20 cellular contexts compared by ENCODE assay signal in genomic region chr9:95722141-95722540, GRCh38.
DNase-seq lines count a peak whose midpoint lies in the region; ATAC-seq and TF ChIP-seq lines count a peak whose summit lies in the region.
"Had no signal": no experiment of that assay in that cellular context is flagged by ENCODE, and none has a peak within 500 bp of the region (broad histone marks: within the 10 kb centered on the region; RNA-seq: fewer than 3 reads in every experiment).

No MANE protein-coding gene starts in this region.

- peak; percentile 7 for ATAC-seq in mucosa of descending colon
- no peak for ATAC-seq in GM19455 (IDR thresholded peaks at IDR 0.05; ENCODE audit: unreplicated experiment)
- no peak for ATAC-seq in T-cell (replicated peaks in 1 of 4)
- ATAC-seq: upper lobe of right lung had no signal

- CTCF ChIA-PET in T-cell (lab: Charles Lee): interaction anchor here in 1 of 2 donors (0.6 kb wide), 1 partner anchor 30 kb away, joined by 3 read pairs; no protein-coding TSS in a partner anchor

- H3K36me3 Mint-ChIP-seq in T-cell: no peaks in the 10 kb centered on the region
- H3K36me3 Mint-ChIP-seq: neural progenitor cell had no signal

- no peaks in the 10 kb centered on the region for H3K36me3 ChIP-seq in mucosa of descending colon (ENCODE audit: low read depth)
- H3K36me3 ChIP-seq in BE2C: no peaks in the 10 kb centered on the region
- H3K36me3 ChIP-seq: adrenal gland, neural progenitor cell, upper lobe of right lung had no signal

- H3K4me3 ChIP-seq in LNCaP clone FGC (ENCODE audit: low read depth, low read length) (no peak overlapping the region), mucosa of descending colon (no peak overlapping the region), BE2C (ENCODE audit: low read depth, low read length) (no peak overlapping the region)
- H3K4me3 ChIP-seq: adrenal gland, coronary artery, neural progenitor cell, upper lobe of right lung had no signal

- DNase-seq in LNCaP clone FGC (ENCODE audit: low read depth): peak; percentile 76
- DNase-seq in SK-MEL-5 (ENCODE audit: low read depth, low spot score): peak; percentile 82
- DNase-seq in mucosa of descending colon: peak in 1 of 3 donors; percentile 51
- no peak for DNase-seq in NCI-H82 (lab: John Stamatoyannopoulos, UW)
- no peak for DNase-seq in BE2C
- DNase-seq in T-cell: no peak
- DNase-seq: activated CD4-positive, CD25-positive, alpha-beta regulatory T cell treated with anti-CD3 and anti-CD28 coated beads, Interleukin-2, amount 50 U/mL, for 72 hours; activated gamma-delta T cell treated with Interleukin-2 at 50 U/mL for 16 hours; adrenal gland; C1 segment of cervical spinal cord; HCEC 1CT; islet precursor cell; MV-4-11; NCI-H187; upper lobe of right lung had no signal

- H3K4me1 ChIP-seq in mucosa of descending colon (ENCODE audit: low read depth): peaks cover 33% of the 10 kb centered on the region
- H3K4me1 ChIP-seq in BE2C: no peaks in the 10 kb centered on the region
- H3K4me1 ChIP-seq: adrenal gland, neural progenitor cell, upper lobe of right lung had no signal

- H3K4me1 Mint-ChIP-seq in T-cell: peaks cover 42 to 45% (median 44%) of the 10 kb centered on the region in 3 donors
- H3K4me1 Mint-ChIP-seq: neural progenitor cell had no signal

- H3K27ac ChIP-seq in 22Rv1: peak overlapping the region; percentile 64
- H3K27ac ChIP-seq: adrenal gland, coronary artery, neural progenitor cell, upper lobe of right lung had no signal

- no peak overlapping the region for H3K27ac Mint-ChIP-seq in T-cell
- H3K27ac Mint-ChIP-seq: neural progenitor cell, progenitor cell of endocrine pancreas had no signal

- intact Hi-C loops in mucosa of descending colon (cut with DNase I, micrococcal nuclease): no loop called here

- peaks cover 4 to 22% (median 7%) of the 10 kb centered on the region in 3 donors for H3K9me3 Mint-ChIP-seq in T-cell

- H3K27me3 Mint-ChIP-seq in T-cell: peaks cover 0 to 3% of the 10 kb centered on the region in 2 donors
- H3K27me3 Mint-ChIP-seq: progenitor cell of endocrine pancreas had no signal

- POLR2A ChIA-PET in T-cell (lab: Charles Lee): no interaction called here

- TF ChIP-seq CTCF in 22Rv1 (IDR thresholded peaks at IDR 0.05) (no peak), LNCaP clone FGC (IDR thresholded peaks at IDR 0.05; ENCODE audit: control insufficient read depth, extremely low read depth, insufficient read depth) (no peak), mucosa of descending colon (IDR thresholded peaks at IDR 0.05) (no peak), BE2C (IDR thresholded peaks at IDR 0.05; ENCODE audit: low read depth, low read length) (no peak)

- no peaks in the 10 kb centered on the region for H3K9me3 ChIP-seq in mucosa of descending colon
- H3K9me3 ChIP-seq in BE2C: no peaks in the 10 kb centered on the region
- H3K9me3 ChIP-seq: adrenal gland, upper lobe of right lung had no signal

- H3K4me3 Mint-ChIP-seq in T-cell: no peak overlapping the region
- H3K4me3 Mint-ChIP-seq: neural progenitor cell had no signal

- in situ Hi-C loops in SK-MEL-5 (cut with HindIII; ENCODE audit: low pct_unique_long_range_greater_than_20kb, low sequenced_read_pairs): no loop called here

- H3K27me3 ChIP-seq in BE2C: no peaks in the 10 kb centered on the region
- H3K27me3 ChIP-seq: adrenal gland, neural progenitor cell, upper lobe of right lung had no signal

Comparison
In these comparisons a context has a peak if more than half of its experiments do, and no peak if none do; other contexts are left out.
1. DNase-seq: peak in LNCaP clone FGC (single experiment) and SK-MEL-5 (single experiment); none in NCI-H82 (single experiment), BE2C (single experiment) and T-cell (0 of 34).